ENCODE assay signal across 12 cellular contexts in the genomic region with DNA sequence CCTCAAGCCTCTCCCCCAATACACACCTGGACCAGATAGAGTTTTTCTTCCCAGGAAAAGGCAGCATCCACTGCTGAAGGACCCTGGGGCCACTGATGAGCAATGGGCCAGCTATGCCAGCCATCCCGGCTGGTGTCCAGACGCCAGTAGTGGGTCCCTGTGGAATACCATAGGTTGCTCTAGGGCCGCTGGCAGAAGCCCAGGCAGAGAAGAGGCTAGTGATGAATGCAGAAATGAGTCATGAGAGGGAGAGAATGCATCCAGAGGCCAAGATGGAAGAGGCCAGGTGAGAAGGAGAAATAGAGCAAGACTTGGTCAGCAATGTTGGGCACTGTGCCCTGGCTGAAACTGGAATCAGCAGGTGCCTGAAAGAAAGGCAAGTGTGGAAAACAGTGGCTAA. TPM values are rescaled to one million over a fixed set of nuclear protein-coding genes. Genes with fewer than 3 reads are reported as not detected.
A peak's percentile ranks its signal among the peaks of the same experiment; 100 is the strongest.
DNase-seq lines count a peak whose midpoint lies in the region; ATAC-seq and TF ChIP-seq lines count a peak whose summit lies in the region.
"Had no signal": no experiment of that assay in that cellular context is flagged by ENCODE, and none has a peak within 500 bp of the region (broad histone marks: within the 10 kb centered on the region; RNA-seq: fewer than 3 reads in every experiment).

No MANE protein-coding gene starts in this region.

- H3K79me2 ChIP-seq in SK-N-SH (ENCODE audit: insufficient read depth), result no peaks in the 10 kb centered on the region

- CTCF ChIA-PET in SK-N-SH (lab: Yijun Ruan, JAX), result interaction anchor here (1.1 to 7.7 kb wide), 4 partner anchors 8 to 69 kb away, joined by 4 to 61 read pairs (median 8); partner anchors contain the start of gene HPX

- no peaks in the 10 kb centered on the region for H3K9me2 ChIP-seq in SK-N-SH

- H3K4me1 Mint-ChIP-seq in stimulated activated naive B cell treated with anti-CD40 and anti-IgM and Interleukin-4, amounts not matched to agents 10 μg/mL and 1 μg/mL and 100 μg/mL, for 72 hours, result peaks cover 7 to 9% of the 10 kb centered on the region in 2 donors

- no peak overlapping the region for H3K4me2 ChIP-seq in SK-N-SH

- no peaks in the 10 kb centered on the region for H3K36me3 ChIP-seq in SK-N-SH (replicated peaks in 1 of 2; ENCODE audit: control insufficient read depth in 1 of 2, insufficient read depth in 2 of 2, low read length in 1 of 2)
- no peaks in the 10 kb centered on the region for H3K36me3 ChIP-seq in right atrium auricular region

- no peaks in the 10 kb centered on the region for H3K4me1 ChIP-seq in SK-N-SH (ENCODE audit: control insufficient read depth in 1 of 2, insufficient read depth in 2 of 2, low read depth in 1 of 2, low read length in 1 of 2)
- H3K4me1 ChIP-seq in foreskin keratinocyte, result peaks cover 5% of the 10 kb centered on the region
- no peaks in the 10 kb centered on the region for H3K4me1 ChIP-seq in right atrium auricular region

- no peak for TF ChIP-seq RAD21 in SK-N-SH (IDR thresholded peaks at IDR 0.05; ENCODE audit: low read length)

- H3K27me3 Mint-ChIP-seq in stimulated activated naive B cell treated with anti-CD40 and anti-IgM and Interleukin-4, amounts not matched to agents 10 μg/mL and 1 μg/mL and 100 μg/mL, for 72 hours, result no peaks in the 10 kb centered on the region
- H3K27me3 Mint-ChIP-seq: activated T-cell treated with anti-CD3 and anti-CD28 coated beads, Interleukin-2, amount 50 U/mL, for 24 hours had no signal

- no peak for TF ChIP-seq CTCF in SK-N-SH (IDR thresholded peaks at IDR 0.05)
- TF ChIP-seq CTCF in foreskin keratinocyte (conservative IDR thresholded peaks at IDR 0.05), result no peak
- no peak for TF ChIP-seq CTCF in right atrium auricular region (IDR thresholded peaks at IDR 0.05)

- DNase-seq in 8988T, result peak; percentile 61
- peak; percentile 44 for DNase-seq in HCEC 1CT
- no peak for DNase-seq in SK-N-SH
- DNase-seq in foreskin keratinocyte, result peak; percentile 64 to 88
- no peak for DNase-seq in medulla oblongata (ENCODE audit: extremely low spot score)
- DNase-seq in right atrium auricular region (ENCODE audit: low spot score), result no peak
- DNase-seq in HuH-7 (ENCODE audit: low spot score), result no peak
- DNase-seq in stimulated activated naive B cell treated with anti-CD40 and anti-IgM and Interleukin-4, amounts not matched to agents 10 μg/mL and 1 μg/mL and 100 μg/mL, for 72 hours, result no peak
- DNase-seq: activated T-cell treated with anti-CD3 and anti-CD28 coated beads, Interleukin-2, amount 50 U/mL, for 24 hours; naive thymus-derived CD4-positive, alpha-beta T cell; NCI-H1105 treated with DMSO at 0.1 percent for 48 hours; NCI-H526 had no signal

- no peaks in the 10 kb centered on the region for H3F3A ChIP-seq in SK-N-SH (replicated peaks; ENCODE audit: insufficient read depth)

- no peaks in the 10 kb centered on the region for H3K9me3 Mint-ChIP-seq in stimulated activated naive B cell treated with anti-CD40 and anti-IgM and Interleukin-4, amounts not matched to agents 10 μg/mL and 1 μg/mL and 100 μg/mL, for 72 hours
- H3K9me3 Mint-ChIP-seq: activated T-cell treated with anti-CD3 and anti-CD28 coated beads, Interleukin-2, amount 50 U/mL, for 24 hours; naive thymus-derived CD4-positive, alpha-beta T cell had no signal

- peak in 1 of 2 experiments; percentile 40; a peak in 1 of 4 replicates for TF ChIP-seq EP300 in SK-N-SH (IDR thresholded peaks at IDR 0.05; ENCODE audit: borderline replicate concordance in 1 of 2, low read depth in 1 of 2, low read length in 1 of 2)

- no peak overlapping the region for H2AFZ ChIP-seq in SK-N-SH (ENCODE audit: low read depth)

- peak; percentile 84 for ATAC-seq in foreskin keratinocyte
- ATAC-seq in stimulated activated naive B cell treated with anti-CD40 and anti-IgM and Interleukin-4, amounts not matched to agents 10 μg/mL and 1 μg/mL and 100 μg/mL, for 72 hours (replicated peaks), result no peak
- ATAC-seq: naive thymus-derived CD4-positive, alpha-beta T cell had no signal

- H3K4me3 ChIP-seq in SK-N-SH (ENCODE audit: low read depth in 2 of 2, low read length in 1 of 2) (no peak overlapping the region), right atrium auricular region (no peak overlapping the region)

- H4K20me1 ChIP-seq in SK-N-SH (ENCODE audit: insufficient read depth), result no peaks in the 10 kb centered on the region

- no peak overlapping the region for H3K27ac ChIP-seq in SK-N-SH (ENCODE audit: low read depth in 2 of 2, low read length in 1 of 2)
- H3K27ac ChIP-seq in foreskin keratinocyte, result no peak overlapping the region
- no peak overlapping the region for H3K27ac ChIP-seq in right atrium auricular region

- H3K4me3 Mint-ChIP-seq in stimulated activated naive B cell treated with anti-CD40 and anti-IgM and Interleukin-4, amounts not matched to agents 10 μg/mL and 1 μg/mL and 100 μg/mL, for 72 hours, result no peak overlapping the region
- H3K4me3 Mint-ChIP-seq: activated T-cell treated with anti-CD3 and anti-CD28 coated beads, Interleukin-2, amount 50 U/mL, for 24 hours; naive thymus-derived CD4-positive, alpha-beta T cell had no signal

- no peak overlapping the region for H3K27ac Mint-ChIP-seq in stimulated activated naive B cell treated with anti-CD40 and anti-IgM and Interleukin-4, amounts not matched to agents 10 μg/mL and 1 μg/mL and 100 μg/mL, for 72 hours
- H3K27ac Mint-ChIP-seq: activated T-cell treated with anti-CD3 and anti-CD28 coated beads, Interleukin-2, amount 50 U/mL, for 24 hours had no signal

- H3K27me3 ChIP-seq in SK-N-SH (ENCODE audit: insufficient read depth), result no peaks in the 10 kb centered on the region
- no peaks in the 10 kb centered on the region for H3K27me3 ChIP-seq in foreskin keratinocyte
- no peaks in the 10 kb centered on the region for H3K27me3 ChIP-seq in right atrium auricular region

- POLR2A ChIA-PET in SK-N-SH (lab: Yijun Ruan, JAX), result no interaction called here

- H3K9me3 ChIP-seq in SK-N-SH, result no peaks in the 10 kb centered on the region
- H3K9me3 ChIP-seq in right atrium auricular region, result no peaks in the 10 kb centered on the region

- WGBS in SK-N-SH (ENCODE audit: low lambda C conversion rate), result 0% methylated on average over 3 of the region's 3 CpGs

- no peak overlapping the region for H3K9ac ChIP-seq in SK-N-SH

- H3K36me3 Mint-ChIP-seq in stimulated activated naive B cell treated with anti-CD40 and anti-IgM and Interleukin-4, amounts not matched to agents 10 μg/mL and 1 μg/mL and 100 μg/mL, for 72 hours, result no peaks in the 10 kb centered on the region

TF ChIP-seq in SK-N-SH, 30 proteins besides CTCF, POLR2A, EP300 and RAD21:
- TF ChIP-seq JUND (IDR thresholded peaks at IDR 0.05), result peak; percentile 81
- TF ChIP-seq, protein P1, sequence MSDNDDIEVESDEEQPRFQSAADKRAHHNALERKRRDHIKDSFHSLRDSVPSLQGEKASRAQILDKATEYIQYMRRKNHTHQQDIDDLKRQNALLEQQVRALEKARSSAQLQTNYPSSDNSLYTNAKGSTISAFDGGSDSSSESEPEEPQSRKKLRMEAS (IDR thresholded peaks at IDR 0.05; ENCODE audit: low read depth), result 0 out of 2 replicates have a peak, but pooled peaks have one; percentile 24
- peak; percentile 88 for TF ChIP-seq TCF12 (IDR thresholded peaks at IDR 0.05)
- peak; percentile 85 for TF ChIP-seq TEAD4 (IDR thresholded peaks at IDR 0.05; ENCODE audit: borderline replicate concordance, insufficient read depth)
- TF ChIP-seq GATA2 (CRISPR knock-in tag; IDR thresholded peaks at IDR 0.05), result no peak
- TF ChIP-seq NFIC (IDR thresholded peaks at IDR 0.05; ENCODE audit: borderline replicate concordance), result peak; percentile 87
- peak; percentile 82 for TF ChIP-seq FOSL2 (IDR thresholded peaks at IDR 0.05; ENCODE audit: borderline replicate concordance, low read depth)
- no peak for TF ChIP-seq ELF1 (IDR thresholded peaks at IDR 0.05)

RNA-seq across cellular contexts. Expression of gene HPX, which starts 8.9 kb away (rescaled TPM):
- polyA plus RNA-seq in SK-N-SH (2012; rRNA removed) (1.8 and 2.3 TPM in 2 replicates), foreskin keratinocyte (0.10 and 0.38 TPM in 2 replicates)
- polyA plus RNA-seq in SK-N-SH (2012; cell fraction: cytosol; rRNA removed), result 0.24 and 0.34 TPM in 2 replicates
- 21.2 and 22.4 TPM in 2 replicates for polyA plus RNA-seq in SK-N-SH (2012; cell fraction: nucleus; rRNA removed)
- total RNA-seq in foreskin keratinocyte (0.14 and 0.24 TPM in 2 replicates), right atrium auricular region (under 1 TPM in 1 of 2 donors, not detected in 1; 0.20 TPM)
- polyA plus RNA-seq: naive thymus-derived CD4-positive, alpha-beta T cell had no signal

RNA-seq across cellular contexts. Expression of gene APBB1, which starts 13.0 kb away (rescaled TPM):
- polyA plus RNA-seq in SK-N-SH (2012; rRNA removed), result 32.9 and 35.9 TPM in 2 replicates
- 15.9 and 26.3 TPM in 2 replicates for polyA plus RNA-seq in SK-N-SH (2012; cell fraction: cytosol; rRNA removed)
- polyA plus RNA-seq in SK-N-SH (2012; cell fraction: nucleus; rRNA removed), result 49.9 and 56.0 TPM in 2 replicates
- 14.0 and 17.8 TPM in 2 replicates for total RNA-seq in foreskin keratinocyte
- 11.8 and 14.1 TPM in 2 replicates for polyA plus RNA-seq in foreskin keratinocyte
- total RNA-seq in right atrium auricular region, result 10 to 100 TPM; 79.8 to 80.9 TPM

RNA-seq across cellular contexts. Expression of gene SMPD1, which starts 41.6 kb away (rescaled TPM):
- polyA plus RNA-seq in SK-N-SH (2012; rRNA removed), result 59.6 and 69.2 TPM in 2 replicates
- polyA plus RNA-seq in SK-N-SH (2012; cell fraction: cytosol; rRNA removed), result 43.5 and 52.1 TPM in 2 replicates
- polyA plus RNA-seq in SK-N-SH (2012; cell fraction: nucleus; rRNA removed), result 60.6 and 70.4 TPM in 2 replicates
- total RNA-seq in foreskin keratinocyte, result 10.4 and 13.8 TPM in 2 replicates
- polyA plus RNA-seq in foreskin keratinocyte, result 13.9 and 15.8 TPM in 2 replicates
- 10 to 100 TPM; 44.5 to 71.7 TPM for total RNA-seq in right atrium auricular region

RNA-seq across cellular contexts. Expression of gene TRIM3, which starts 41.9 kb away (rescaled TPM):
- 22.8 and 26.6 TPM in 2 replicates for polyA plus RNA-seq in SK-N-SH (2012; rRNA removed)
- 6.0 and 10.2 TPM in 2 replicates for polyA plus RNA-seq in SK-N-SH (2012; cell fraction: cytosol; rRNA removed)
- 136 and 151 TPM in 2 replicates for polyA plus RNA-seq in SK-N-SH (2012; cell fraction: nucleus; rRNA removed)
- total RNA-seq in foreskin keratinocyte, result 14.7 and 15.4 TPM in 2 replicates
- polyA plus RNA-seq in foreskin keratinocyte, result 11.3 and 13.8 TPM in 2 replicates
- total RNA-seq in right atrium auricular region, result 10 to 100 TPM in 1 of 2 donors, 1 to 10 TPM in 1; 7.1 to 19.5 TPM

RNA-seq across cellular contexts. Expression of gene ARFIP2, which starts 49.3 kb away (rescaled TPM):
- polyA plus RNA-seq in SK-N-SH (2012; rRNA removed), result 128 and 162 TPM in 2 replicates
- 77.6 and 102 TPM in 2 replicates for polyA plus RNA-seq in SK-N-SH (2012; cell fraction: cytosol; rRNA removed)
- 270 and 389 TPM in 2 replicates for polyA plus RNA-seq in SK-N-SH (2012; cell fraction: nucleus; rRNA removed)
- 53.0 and 59.4 TPM in 2 replicates for total RNA-seq in foreskin keratinocyte
- 53.7 and 60.4 TPM in 2 replicates for polyA plus RNA-seq in foreskin keratinocyte
- 10 to 100 TPM; 19.2 to 34.1 TPM for total RNA-seq in right atrium auricular region

Comparison
In these comparisons a context has a peak if more than half of its experiments do, and no peak if none do; other contexts are left out.
1. DNase-seq: peak in 8988T (single experiment), HCEC 1CT (single experiment) and foreskin keratinocyte (2 of 2); none in SK-N-SH (single experiment), medulla oblongata (single experiment), right atrium auricular region (single experiment), HuH-7 (single experiment) and stimulated activated naive B cell treated with anti-CD40 and anti-IgM and Interleukin-4, amounts not matched to agents 10 μg/mL and 1 μg/mL and 100 μg/mL, for 72 hours (single experiment).